Comparison of ENCODE assay signal across 20 cellular contexts in genomic region chr6:42769051-42769450, GRCh38. TPM values are rescaled to one million over a fixed set of nuclear protein-coding genes. Genes with fewer than 3 reads are reported as not detected.
"Had no signal": no experiment of that assay in that cellular context is flagged by ENCODE, and none has a peak within 500 bp of the region (broad histone marks: within the 10 kb centered on the region; RNA-seq: fewer than 3 reads in every experiment).

No MANE protein-coding gene starts in this region.

- H3K36me3 Mint-ChIP-seq: brain had no signal

- H3K27ac Mint-ChIP-seq: activated naive CD4-positive, alpha-beta T cell treated with anti-CD3 and anti-CD28 coated beads, Interleukin-2, amount 50 U/mL, for 72 hours had no signal

- H3K27ac ChIP-seq: esophagus squamous epithelium, ovary, sigmoid colon, stomach, thoracic aorta had no signal

- H3K4me1 ChIP-seq: sigmoid colon had no signal

- H3K9me3 Mint-ChIP-seq: activated naive CD4-positive, alpha-beta T cell treated with anti-CD3 and anti-CD28 coated beads, Interleukin-2, amount 50 U/mL, for 72 hours; activated T-cell treated with anti-CD3 and anti-CD28 coated beads, Interleukin-2, amount 50 U/mL, for 4 hours; brain had no signal

- H3K36me3 ChIP-seq: esophagus squamous epithelium, left lung, ovary, sigmoid colon, thoracic aorta had no signal

- DNase-seq: activated CD4-positive, alpha-beta T cell treated with anti-CD3 and anti-CD28 coated beads, Interleukin-2, amount 50 U/mL, for 48 hours; activated CD4-positive, CD25-positive, alpha-beta regulatory T cell treated with anti-CD3 and anti-CD28 coated beads, Interleukin-2, amount 50 U/mL, for 72 hours; activated effector memory CD4-positive, alpha-beta T cell treated with Interleukin-2 at 50 U/mL for 16 hours; activated T-cell treated with anti-CD3 and anti-CD28 coated beads, Interleukin-2, amount 50 U/mL, for 4 hours; amygdala; central memory CD4-positive, alpha-beta T cell; cortex of kidney; effector CD4-positive, alpha-beta T cell; esophagus squamous epithelium; hippocampal formation; kidney; left lung; ovary; sigmoid colon; stimulated activated CD4-positive, alpha-beta T cell treated with anti-CD3 and anti-CD28 coated beads, Interleukin-1b, Interleukin-23, amount 100 ng/mL, for 48 hours; stomach; T1000 had no signal

- H3K4me3 Mint-ChIP-seq: activated T-cell treated with anti-CD3 and anti-CD28 coated beads, Interleukin-2, amount 50 U/mL, for 4 hours; brain had no signal

- ATAC-seq: activated naive CD4-positive, alpha-beta T cell treated with anti-CD3 and anti-CD28 coated beads, Interleukin-2, amount 50 U/mL, for 72 hours; activated T-cell treated with anti-CD3 and anti-CD28 coated beads, Interleukin-2, amount 50 U/mL, for 4 hours; left lung had no signal

- H3K4me3 ChIP-seq: esophagus squamous epithelium, left lung, ovary, sigmoid colon, stomach, thoracic aorta had no signal

- H3K27me3 ChIP-seq: esophagus squamous epithelium, left lung, ovary, sigmoid colon, stomach had no signal

RNA-seq across cellular contexts. Expression of gene PRPH2, which starts 46.7 kb away (rescaled TPM):
- total RNA-seq: activated naive CD4-positive, alpha-beta T cell treated with anti-CD3 and anti-CD28 coated beads, Interleukin-2, amount 50 U/mL, for 72 hours had no signal
